In the genomic region with DNA sequence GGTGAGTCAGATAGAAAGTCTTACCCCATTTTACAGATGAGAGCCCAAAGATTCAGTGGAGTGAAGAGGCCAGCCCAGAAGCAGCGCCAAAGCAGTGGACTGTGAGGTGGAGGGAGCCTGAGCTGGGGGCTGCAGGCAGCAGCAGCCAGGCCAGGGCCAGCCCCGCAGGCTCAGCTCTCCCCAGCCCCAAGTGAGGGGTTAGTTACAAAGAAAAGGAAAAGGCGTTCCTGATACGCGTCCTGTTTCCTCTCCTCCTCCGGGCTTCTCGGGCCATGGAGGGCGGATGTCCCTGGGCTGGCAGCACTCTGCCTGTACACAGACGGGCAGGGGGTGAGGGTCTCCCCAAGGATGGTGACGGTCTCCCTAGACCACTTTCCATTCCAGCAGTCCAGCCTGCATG, we compare ENCODE assay signal across 1 cellular context.
TF ChIP-seq lines count a peak whose summit lies in the region.

No MANE protein-coding gene starts in this region.

TF ChIP-seq in HepG2, 621 proteins besides CTCF, POLR2A, EP300 and RAD21:
- TF ChIP-seq ZFAT (CRISPR knock-in tag; conservative IDR thresholded peaks at IDR 0.05) (no peak), ZNF33B (CRISPR knock-in tag; IDR thresholded peaks at IDR 0.05) (no peak), ZNF432 (CRISPR knock-in tag; IDR thresholded peaks at IDR 0.05; ENCODE audit: borderline replicate concordance) (no peak), ZSCAN30 (CRISPR knock-in tag; IDR thresholded peaks at IDR 0.05) (no peak)
- TF ChIP-seq, protein P1, sequence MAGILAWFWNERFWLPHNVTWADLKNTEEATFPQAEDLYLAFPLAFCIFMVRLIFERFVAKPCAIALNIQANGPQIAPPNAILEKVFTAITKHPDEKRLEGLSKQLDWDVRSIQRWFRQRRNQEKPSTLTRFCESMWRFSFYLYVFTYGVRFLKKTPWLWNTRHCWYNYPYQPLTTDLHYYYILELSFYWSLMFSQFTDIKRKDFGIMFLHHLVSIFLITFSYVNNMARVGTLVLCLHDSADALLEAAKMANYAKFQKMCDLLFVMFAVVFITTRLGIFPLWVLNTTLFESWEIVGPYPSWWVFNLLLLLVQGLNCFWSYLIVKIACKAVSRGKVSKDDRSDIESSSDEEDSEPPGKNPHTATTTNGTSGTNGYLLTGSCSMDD (CRISPR knock-in tag; IDR thresholded peaks at IDR 0.05), result no peak
